ENCODE assay signal across 18 cellular contexts in genomic region chr3:106745344-106746168, GRCh38.
A peak's percentile ranks its signal among the peaks of the same experiment; 100 is the strongest.
DNase-seq lines count a peak whose midpoint lies in the region; FAIRE-seq and TF ChIP-seq lines count a peak whose summit lies in the region.
"Had no signal": no experiment of that assay in that cellular context is flagged by ENCODE, and none has a peak within 500 bp of the region (broad histone marks: within the 10 kb centered on the region; RNA-seq: fewer than 3 reads in every experiment).

No MANE protein-coding gene starts in this region.

- H3K4me3 ChIP-seq in brain microvascular endothelial cell (ENCODE audit: low read depth, low read length) (no peak overlapping the region), keratinocyte (ENCODE audit: control insufficient read depth in 2 of 3, extremely low read depth in 1 of 3, insufficient read depth in 2 of 3, low read depth in 1 of 3, low read length in 3 of 3) (no peak overlapping the region)
- H3K4me3 ChIP-seq: adrenal gland, BLaER1, esophagus squamous epithelium, tibial artery had no signal

- no peaks in the 10 kb centered on the region for H3K9me1 ChIP-seq in keratinocyte (ENCODE audit: control insufficient read depth, extremely low read depth, insufficient read depth, low read length)

- dilution Hi-C loops in keratinocyte (cut with MboI; ENCODE audit: extremely low pct_ligation_motif_present, low sequenced_read_pairs) = no loop called here

- H4K20me1 ChIP-seq in keratinocyte (ENCODE audit: control insufficient read depth, extremely low read depth, insufficient read depth, low read length) = no peaks in the 10 kb centered on the region
- H4K20me1 ChIP-seq: BLaER1 had no signal

- in situ Hi-C loops in brain microvascular endothelial cell (cut with HindIII; ENCODE audit: low pct_ligation_motif_present, low sequenced_read_pairs) = no loop called here

- DNase-seq in AG08395 (ENCODE audit: low spot score) (peak; percentile 23), M059J (ENCODE audit: low read depth) (peak; percentile 66), brain microvascular endothelial cell (peak; percentile 66), keratinocyte (ENCODE audit: low read depth, low spot score) (no peak), COLO668 (lab: John Stamatoyannopoulos, UW; ENCODE audit: unreplicated experiment) (no peak), NCI-H187 (lab: John Stamatoyannopoulos, UW) (no peak), SW480 (ENCODE audit: low spot score) (no peak), NCI-H345 treated with DMSO at 0.1 percent for 48 hours (lab: John Stamatoyannopoulos, UW; ENCODE audit: unreplicated experiment) (no peak)
- DNase-seq: activated CD4-positive, alpha-beta T cell treated with anti-CD3 and anti-CD28 coated beads for 36 hours; activated T-cell treated with anti-CD3 and anti-CD28 coated beads, Interleukin-2, amount 50 U/mL, for 4 hours; adrenal gland; esophagus squamous epithelium; immature natural killer cell; NCI-H1092; posterior cingulate gyrus; T-cell; tibial artery had no signal

- H3K27me3 ChIP-seq in brain microvascular endothelial cell (replicated peaks) = no peaks in the 10 kb centered on the region
- H3K27me3 ChIP-seq in keratinocyte (ENCODE audit: control insufficient read depth, extremely low read depth, insufficient read depth, low read length) = no peaks in the 10 kb centered on the region
- H3K27me3 ChIP-seq: adrenal gland, BLaER1, esophagus squamous epithelium, tibial artery had no signal

- H2AFZ ChIP-seq in keratinocyte (ENCODE audit: control insufficient read depth, low read length) = peak overlapping the region; percentile 32

- H3K4me2 ChIP-seq in keratinocyte (ENCODE audit: control insufficient read depth, extremely low read depth, insufficient read depth, low read depth, low read length) = peak overlapping the region; percentile 30
- H3K4me2 ChIP-seq: BLaER1 had no signal

- FAIRE-seq in keratinocyte (lab: Jason Lieb, UNC) = peak; percentile 49

- H3K9me3 ChIP-seq in keratinocyte (ENCODE audit: control insufficient read depth, low read depth, low read length) = no peaks in the 10 kb centered on the region
- H3K9me3 ChIP-seq: adrenal gland, BLaER1, esophagus squamous epithelium, tibial artery had no signal

- no peaks in the 10 kb centered on the region for H3K79me2 ChIP-seq in keratinocyte (ENCODE audit: control insufficient read depth, insufficient read depth, low read length)

- TF ChIP-seq CTCF in brain microvascular endothelial cell (IDR thresholded peaks at IDR 0.05; ENCODE audit: low read depth, low read length, missing control alignments) = no peak
- no peak for TF ChIP-seq CTCF in keratinocyte (optimal IDR thresholded peaks at IDR 0.05 in 1 of 3, IDR thresholded peaks at IDR 0.05 in 1 of 3, conservative IDR thresholded peaks at IDR 0.05 in 1 of 3; ENCODE audit: extremely low read depth in 1 of 3, insufficient read depth in 2 of 3, low read length in 3 of 3)

- H3K9ac ChIP-seq in keratinocyte (ENCODE audit: control insufficient read depth, extremely low read depth, insufficient read depth, low read length) = no peak overlapping the region
- H3K9ac ChIP-seq: BLaER1 had no signal

- H3K4me1 ChIP-seq in keratinocyte (ENCODE audit: control insufficient read depth, extremely low read depth, insufficient read depth, low read length) = peaks cover 8% of the 10 kb centered on the region
- H3K4me1 ChIP-seq: adrenal gland, BLaER1, esophagus squamous epithelium, tibial artery had no signal

- no peak overlapping the region for H3K27ac ChIP-seq in brain microvascular endothelial cell
- H3K27ac ChIP-seq in keratinocyte (ENCODE audit: control insufficient read depth, insufficient read depth, low read length) = no peak overlapping the region
- H3K27ac ChIP-seq: adrenal gland, BLaER1, esophagus squamous epithelium, tibial artery had no signal

- H3K36me3 ChIP-seq in brain microvascular endothelial cell (replicated peaks) (no peaks in the 10 kb centered on the region), keratinocyte (ENCODE audit: control insufficient read depth in 2 of 2, extremely low read depth in 1 of 2, insufficient read depth in 2 of 2, low read length in 2 of 2) (no peaks in the 10 kb centered on the region)
- H3K36me3 ChIP-seq: adrenal gland, BLaER1, esophagus squamous epithelium, tibial artery had no signal

Comparison
In these comparisons a context has a peak if more than half of its experiments do, and no peak if none do; other contexts are left out.
1. DNase-seq: peak in AG08395 (single experiment), M059J (single experiment) and brain microvascular endothelial cell (single experiment); none in keratinocyte (single experiment), COLO668 (single experiment), NCI-H187 (0 of 2), SW480 (single experiment) and NCI-H345 treated with DMSO at 0.1 percent for 48 hours (single experiment).